ENCODE assay signal across 8 cellular contexts in genomic region chr1:54542962-54543539, GRCh38. TPM values are rescaled to one million over a fixed set of nuclear protein-coding genes. Genes with fewer than 3 reads are reported as not detected.
A peak's percentile ranks its signal among the peaks of the same experiment; 100 is the strongest.
DNase-seq lines count a peak whose midpoint lies in the region; ATAC-seq, FAIRE-seq and TF ChIP-seq lines count a peak whose summit lies in the region.

No MANE protein-coding gene starts in this region.

- POLR2A ChIA-PET in Panc1 (lab: Charles Lee) (no interaction called here), H1 (lab: Charles Lee; ENCODE audit: partially characterized antibody) (interaction anchor here (0.9 to 3.6 kb wide), 6 partner anchors 8 to 136 kb away, joined by 3 to 11 read pairs (median 3); no protein-coding TSS in a partner anchor)

- peak overlapping the region in 3 of 4 experiments; percentile 1 to 68 (median 66); a peak in 5 of 7 replicates for H3K9ac ChIP-seq in H1 (replicated peaks in 1 of 4; ENCODE audit: extremely low read depth in 1 of 4, low read depth in 3 of 4, low read length in 3 of 4)

- H2BK15ac ChIP-seq in H1 (ENCODE audit: low read length), result peak overlapping the region; percentile 93

- H4K8ac ChIP-seq in H1 (ENCODE audit: extremely low read depth, insufficient read depth, low read length), result peak overlapping the region; percentile 75

- peaks cover 12% of the 10 kb centered on the region; the same call in 1 of the 2 replicates for H3K23me2 ChIP-seq in H1 (ENCODE audit: low read depth, low read length)

- no peaks in the 10 kb centered on the region; the same call in 1 of the 2 replicates for H3K79me1 ChIP-seq in H1 (ENCODE audit: low read depth, low read length)

- CTCF ChIA-PET in Panc1 (lab: Charles Lee) (interaction anchor here (0.6 kb wide), 1 partner anchor 18 kb away, joined by 3 read pairs; no protein-coding TSS in a partner anchor), H1 (lab: Charles Lee; ENCODE audit: partially characterized antibody) (interaction anchor here (1.6 to 2.6 kb wide), 2 partner anchors 44 to 71 kb away, joined by 4 to 9 read pairs; no protein-coding TSS in a partner anchor)

- 32% methylated on average over 12 of the region's 12 CpGs; no CpG with 5 or more reads in 1 of the 2 experiments for WGBS in H1 (ENCODE audit: extremely low coverage in 1 of 2, insufficient coverage in 1 of 2, insufficient read length in 1 of 2, insufficient replicate concordance in 2 of 2, low coverage in 1 of 2, low lambda C conversion rate in 2 of 2, missing lambda C conversion rate in 1 of 2), 2 experiments

- peak overlapping the region; percentile 36 for H3K4ac ChIP-seq in H1 (replicated peaks; ENCODE audit: insufficient read length, low read depth, low read length)

- H4K20me1 ChIP-seq in H1 (replicated peaks in 1 of 2; ENCODE audit: control insufficient read depth in 1 of 2, insufficient read depth in 2 of 2, low read length in 2 of 2), result no peaks in the 10 kb centered on the region

- 0 out of 4 replicates have a peak, but pooled peaks of 1 of the 2 experiments have one; percentile 9 for TF ChIP-seq RAD21 in H1 (IDR thresholded peaks at IDR 0.05 in 1 of 2, conservative IDR thresholded peaks at IDR 0.05 in 1 of 2; ENCODE audit: low read depth in 2 of 2, low read length in 2 of 2)

- no peak overlapping the region for H3K14ac ChIP-seq in H1 (ENCODE audit: insufficient read length)

- TF ChIP-seq CTCF in Panc1 (IDR thresholded peaks at IDR 0.05), result no peak
- TF ChIP-seq CTCF in H1 (IDR thresholded peaks at IDR 0.05; ENCODE audit: control extremely low read depth in 1 of 3, insufficient read depth in 1 of 3, low read depth in 1 of 3, low read length in 3 of 3), result no peak
- TF ChIP-seq CTCF in neutrophil (IDR thresholded peaks at IDR 0.05), result no peak

- peak overlapping the region; percentile 96 for H3K18ac ChIP-seq in H1 (ENCODE audit: extremely low read depth, low read length)

- H3K9me3 ChIP-seq in Panc1 (ENCODE audit: control insufficient read depth, insufficient read depth, low read depth, low read length), result no peaks in the 10 kb centered on the region
- no peaks in the 10 kb centered on the region for H3K9me3 ChIP-seq in H1 (ENCODE audit: insufficient read depth in 2 of 2, low read depth in 1 of 2, low read length in 1 of 2)
- no peaks in the 10 kb centered on the region for H3K9me3 ChIP-seq in neutrophil

- peak overlapping the region; percentile 92; the same call in 1 of the 2 replicates for H2BK5ac ChIP-seq in H1 (ENCODE audit: low read depth, low read length)

- peak overlapping the region; percentile 53 for H4K5ac ChIP-seq in H1 (ENCODE audit: insufficient read length, low read depth, low read length)

- H3K27me3 ChIP-seq in Panc1 (ENCODE audit: control insufficient read depth, insufficient read depth, low read length), result no peaks in the 10 kb centered on the region
- no peaks in the 10 kb centered on the region for H3K27me3 ChIP-seq in H1 (replicated peaks in 1 of 4; ENCODE audit: control insufficient read depth in 3 of 4, extremely low read depth in 1 of 4, insufficient read depth in 3 of 4, low read length in 3 of 4)
- H3K27me3 ChIP-seq in neutrophil, result no peaks in the 10 kb centered on the region

- peak overlapping the region; percentile 51 for H3K56ac ChIP-seq in H1 (replicated peaks; ENCODE audit: insufficient read length, low read depth, low read length)

- BruUV-seq in Panc1 (replicated peaks; lab: Mats Ljungman, UMichigan), result no TSS peak

- DNase-seq in ELR (ENCODE audit: low read depth) (peak; percentile 70), Panc1 (ENCODE audit: low read depth, low spot score) (no peak), H1 (ENCODE audit: low read depth in 1 of 2, low spot score in 2 of 2) (no peak), HPDE6-E6E7 (ENCODE audit: extremely low spot score) (no peak)
- DNase-seq in stimulated activated CD4-positive, alpha-beta T cell treated with anti-CD3 and anti-CD28 coated beads, Interleukin-1b, Interleukin-23, amount 100 ng/mL, for 48 hours, result no peak

- ATAC-seq in Panc1 (no peak), GM21737 (IDR thresholded peaks at IDR 0.05; ENCODE audit: unreplicated experiment) (no peak), GM19035 (IDR thresholded peaks at IDR 0.05; ENCODE audit: unreplicated experiment) (no peak)

- H3K4me2 ChIP-seq in H1 (ENCODE audit: insufficient read depth in 1 of 2, low read depth in 2 of 2, low read length in 2 of 2), result peak overlapping the region; percentile 79 to 92

- H2BK20ac ChIP-seq in H1 (ENCODE audit: low read length), result peak overlapping the region; percentile 96

- intact Hi-C loops in Panc1 (cut with micrococcal nuclease; ENCODE audit: unreplicated experiment), result no loop called here

- peak overlapping the region; percentile 95 for H2AK5ac ChIP-seq in H1 (ENCODE audit: low read depth, low read length)

- H3K4me3 ChIP-seq in Panc1 (ENCODE audit: low read depth in 2 of 2, low read length in 2 of 2), result peak overlapping the region; percentile 49 to 63
- peak overlapping the region; percentile 18 to 67 (median 53) for H3K4me3 ChIP-seq in H1 (ENCODE audit: extremely low read depth in 1 of 4, insufficient read depth in 2 of 4, low read depth in 3 of 4, low read length in 4 of 4)
- peak overlapping the region; percentile 54 to 67 for H3K4me3 ChIP-seq in neutrophil (ENCODE audit: low read depth in 1 of 2, low read length in 1 of 2)

- H3K36me3 ChIP-seq in Panc1 (ENCODE audit: control insufficient read depth, insufficient read depth, low read length) (no peaks in the 10 kb centered on the region), H1 (ENCODE audit: control insufficient read depth in 2 of 4, insufficient read depth in 4 of 4, low read length in 3 of 4) (no peaks in the 10 kb centered on the region), neutrophil (no peaks in the 10 kb centered on the region)

- TF ChIP-seq POLR2A in H1 (IDR thresholded peaks at IDR 0.05; ENCODE audit: control extremely low read depth in 1 of 2, low read depth in 2 of 2, low read length in 2 of 2), result no peak

- H2BK12ac ChIP-seq in H1 (ENCODE audit: low read depth, low read length), result peak overlapping the region; percentile 97

- no peak overlapping the region for H2AFZ ChIP-seq in H1 (ENCODE audit: low read length)

- peak overlapping the region; percentile 48 for H4K91ac ChIP-seq in H1 (replicated peaks; ENCODE audit: insufficient read length, low read length)

- no peaks in the 10 kb centered on the region for H3K79me2 ChIP-seq in H1 (ENCODE audit: control insufficient read depth in 1 of 2, insufficient read depth in 2 of 2, low read length in 2 of 2)

- no peak for TF ChIP-seq EP300 in H1 (IDR thresholded peaks at IDR 0.05; ENCODE audit: borderline replicate concordance in 1 of 2, low read depth in 2 of 2, low read length in 2 of 2)

- H2BK120ac ChIP-seq in H1 (replicated peaks; ENCODE audit: low read depth, low read length), result no peak overlapping the region

- no peak overlapping the region for H3K23ac ChIP-seq in H1 (ENCODE audit: insufficient read length)

- in situ Hi-C loops in Panc1 (cut with HindIII; ENCODE audit: low pct_unique_long_range_greater_than_20kb, low sequenced_read_pairs), result no loop called here

- H3K27ac ChIP-seq in Panc1 (ENCODE audit: low read length), result no peak overlapping the region
- H3K27ac ChIP-seq in H1 (ENCODE audit: low read depth, low read length), result peak overlapping the region; percentile 66; the same call in 1 of the 2 replicates
- no peak overlapping the region for H3K27ac ChIP-seq in neutrophil

- no peaks in the 10 kb centered on the region for H3K4me1 ChIP-seq in Panc1 (ENCODE audit: control insufficient read depth, insufficient read depth, low read length)
- H3K4me1 ChIP-seq in H1 (replicated peaks in 1 of 4; ENCODE audit: control insufficient read depth in 3 of 4, insufficient read depth in 4 of 4, low read length in 3 of 4), result peaks cover 4 to 15% (median 11%) of the 10 kb centered on the region in 4 experiments
- H3K4me1 ChIP-seq in neutrophil (ENCODE audit: control insufficient read depth in 1 of 2, insufficient read depth in 1 of 2, low read depth in 1 of 2, low read length in 1 of 2), result peaks cover 36 to 38% of the 10 kb centered on the region in 2 experiments

- FAIRE-seq in H1 (lab: Jason Lieb, UNC), result no peak

TF ChIP-seq in H1, 55 proteins besides CTCF, POLR2A, EP300 and RAD21:
- TF ChIP-seq EGR1 (IDR thresholded peaks at IDR 0.05; ENCODE audit: borderline replicate concordance, low read depth, low read length) (0 out of 2 replicates have a peak, but pooled peaks have one; percentile 36), RXRA (IDR thresholded peaks at IDR 0.05; ENCODE audit: insufficient read depth, low read depth, low read length) (no peak), SRF (IDR thresholded peaks at IDR 0.05; ENCODE audit: low read depth, low read length) (no peak), SP1 (IDR thresholded peaks at IDR 0.05; ENCODE audit: low read depth, low read length) (0 out of 2 replicates have a peak, but pooled peaks have one; percentile 23)

RNA-seq across cellular contexts. Expression of gene ACOT11, which starts 5.0 kb away (rescaled TPM):
- 1.9 TPM for total RNA-seq in Panc1 (2021; ENCODE audit: unreplicated experiment)
- polyA plus RNA-seq in Panc1 (2012; ENCODE audit: insufficient read length), result 1.6 TPM
- 3.5 and 3.8 TPM in 2 replicates for total RNA-seq in H1 (2021; fragmentation: NEBNext Ultra II Directional; extraction: Animal tissue kit (Norgen Biotek cat#: 25700))
- polyA plus RNA-seq in H1 (2011; rRNA removed), result 4.5 and 5.6 TPM in 2 replicates
- polyA plus RNA-seq in H1 (2011; cell fraction: cytosol; rRNA removed), result 4.2 TPM
- polyA plus RNA-seq in H1 (2011; cell fraction: nucleus; rRNA removed), result 9.9 TPM
- 2.9 to 4.1 TPM (median 3.4 TPM) in 4 replicates for polyA plus RNA-seq in H1 (2012, experiment 1 of 2)
- polyA plus RNA-seq in H1 (2012, experiment 2 of 2), result 3.2 TPM
- 2.8 TPM for polyA plus RNA-seq in H1 (2013, experiment 1 of 2)
- 2.5 TPM for polyA plus RNA-seq in H1 (2013, experiment 2 of 2)
- polyA minus RNA-seq in H1 (2011; rRNA and poly(A)+ RNA removed), result 6.1 and 6.3 TPM in 2 replicates
- 1.8 TPM for polyA minus RNA-seq in H1 (2011; cell fraction: cytosol; rRNA and poly(A)+ RNA removed)
- polyA minus RNA-seq in H1 (2011; cell fraction: nucleus; rRNA and poly(A)+ RNA removed), result 8.7 TPM
